ENCODE assay signal across 16 cellular contexts in genomic region chr9:92483896-92484545, GRCh38. TPM values are rescaled to one million over a fixed set of nuclear protein-coding genes. Genes with fewer than 3 reads are reported as not detected.
DNase-seq lines count a peak whose midpoint lies in the region; ATAC-seq and TF ChIP-seq lines count a peak whose summit lies in the region.
"Had no signal": no experiment of that assay in that cellular context is flagged by ENCODE, and none has a peak within 500 bp of the region (broad histone marks: within the 10 kb centered on the region; RNA-seq: fewer than 3 reads in every experiment).

No MANE protein-coding gene starts in this region.

- no peak overlapping the region for H3K4me3 Mint-ChIP-seq in stimulated activated memory B cell treated with anti-CD40 and anti-IgM and Interleukin-4, amounts not matched to agents 10 μg/mL and 1 μg/mL and 100 μg/mL, for 72 hours
- H3K4me3 Mint-ChIP-seq: T-helper 2 cell treated with Interferon-gamma antibody and Interleukin-4, amounts not matched to agents 5 μg/mL and 100 μg/mL, for 36 hours had no signal

- TF ChIP-seq POLR2A in sigmoid colon (IDR thresholded peaks at IDR 0.05): no peak
- no peak for TF ChIP-seq POLR2A in suprapubic skin (IDR thresholded peaks at IDR 0.05)

- TF ChIP-seq CTCF in ascending aorta (IDR thresholded peaks at IDR 0.05) (no peak), fibroblast of pulmonary artery (IDR thresholded peaks at IDR 0.05; ENCODE audit: low read length, missing control alignments) (no peak), sigmoid colon (IDR thresholded peaks at IDR 0.05) (no peak), suprapubic skin (IDR thresholded peaks at IDR 0.05) (no peak)

- H3K4me3 ChIP-seq in ascending aorta (no peak overlapping the region), fibroblast of pulmonary artery (replicated peaks; ENCODE audit: low read depth, low read length) (no peak overlapping the region), sigmoid colon (no peak overlapping the region), suprapubic skin (no peak overlapping the region)

- no peak overlapping the region for H3K27ac Mint-ChIP-seq in stimulated activated memory B cell treated with anti-CD40 and anti-IgM and Interleukin-4, amounts not matched to agents 10 μg/mL and 1 μg/mL and 100 μg/mL, for 72 hours
- H3K27ac Mint-ChIP-seq: T-helper 2 cell treated with Interferon-gamma antibody and Interleukin-4, amounts not matched to agents 5 μg/mL and 100 μg/mL, for 36 hours had no signal

- DNase-seq in ELR (ENCODE audit: low read depth) (peak; percentile 54), ascending aorta (ENCODE audit: low spot score in 2 of 2) (no peak), fibroblast of pulmonary artery (ENCODE audit: low read depth) (peak; percentile 50), sigmoid colon (no peak), suprapubic skin (ENCODE audit: low spot score in 2 of 2) (no peak), anterior cingulate cortex (lab: John Stamatoyannopoulos, UW) (no peak)
- DNase-seq: activated CD4-positive, CD25-positive, alpha-beta regulatory T cell treated with anti-CD3 and anti-CD28 coated beads, Interleukin-2, amount 50 U/mL, for 72 hours; activated naive CD4-positive, alpha-beta T cell treated with Interleukin-2 at 50 U/mL for 16 hours; COR-L47; head of caudate nucleus; midbrain; stimulated activated naive CD4-positive, alpha-beta T cell treated with Interleukin-2 at 50 U/mL for 16 hours had no signal

- no peak for TF ChIP-seq EP300 in sigmoid colon (IDR thresholded peaks at IDR 0.05)
- no peak for TF ChIP-seq EP300 in suprapubic skin (IDR thresholded peaks at IDR 0.05)

- no peaks in the 10 kb centered on the region for H3K9me3 ChIP-seq in ascending aorta
- H3K9me3 ChIP-seq in sigmoid colon: no peaks in the 10 kb centered on the region
- no peaks in the 10 kb centered on the region for H3K9me3 ChIP-seq in suprapubic skin

- H3K36me3 ChIP-seq in ascending aorta: no peaks in the 10 kb centered on the region
- H3K36me3 ChIP-seq in sigmoid colon: no peaks in the 10 kb centered on the region
- no peaks in the 10 kb centered on the region for H3K36me3 ChIP-seq in suprapubic skin

- WGBS in sigmoid colon, 2 donors: 79 to 80% methylated on average over 3 of the region's 3 CpGs
- 80% methylated on average over 3 of the region's 3 CpGs for WGBS in suprapubic skin

- H3K9me3 Mint-ChIP-seq in stimulated activated memory B cell treated with anti-CD40 and anti-IgM and Interleukin-4, amounts not matched to agents 10 μg/mL and 1 μg/mL and 100 μg/mL, for 72 hours: no peaks in the 10 kb centered on the region
- H3K9me3 Mint-ChIP-seq: T-helper 2 cell treated with Interferon-gamma antibody and Interleukin-4, amounts not matched to agents 5 μg/mL and 100 μg/mL, for 36 hours had no signal

- ATAC-seq in stimulated activated memory B cell treated with anti-CD40 and anti-IgM and Interleukin-4, amounts not matched to agents 10 μg/mL and 1 μg/mL and 100 μg/mL, for 72 hours: no peak
- no peak for ATAC-seq in HG03521 (IDR thresholded peaks at IDR 0.05; ENCODE audit: unreplicated experiment)

- H3K27me3 Mint-ChIP-seq in stimulated activated memory B cell treated with anti-CD40 and anti-IgM and Interleukin-4, amounts not matched to agents 10 μg/mL and 1 μg/mL and 100 μg/mL, for 72 hours: no peaks in the 10 kb centered on the region

- H3K36me3 Mint-ChIP-seq in stimulated activated memory B cell treated with anti-CD40 and anti-IgM and Interleukin-4, amounts not matched to agents 10 μg/mL and 1 μg/mL and 100 μg/mL, for 72 hours: no peaks in the 10 kb centered on the region

- peaks cover 8% of the 10 kb centered on the region for H3K4me1 Mint-ChIP-seq in stimulated activated memory B cell treated with anti-CD40 and anti-IgM and Interleukin-4, amounts not matched to agents 10 μg/mL and 1 μg/mL and 100 μg/mL, for 72 hours

- H3K27me3 ChIP-seq in ascending aorta (no peaks in the 10 kb centered on the region), sigmoid colon (no peaks in the 10 kb centered on the region), suprapubic skin (no peaks in the 10 kb centered on the region)

- peaks cover under 1 to 41% of the 10 kb centered on the region in 2 donors for H3K4me1 ChIP-seq in ascending aorta
- H3K4me1 ChIP-seq in sigmoid colon: peaks cover 0 to 78% (median 51%) of the 10 kb centered on the region in 4 donors
- H3K4me1 ChIP-seq in suprapubic skin: peaks cover 24% of the 10 kb centered on the region

- intact Hi-C loops in ascending aorta (cut with DNase I): no loop called here
- intact Hi-C loops in sigmoid colon (cut with DNase I): no loop called here

- H3K27ac ChIP-seq in ascending aorta (peak overlapping the region; percentile 90 to 92), sigmoid colon (peak overlapping the region; percentile 31 to 90 (median 62)), suprapubic skin (no peak overlapping the region)

RNA-seq across cellular contexts. Expression of gene ASPN, which starts 1.7 kb away (rescaled TPM):
- total RNA-seq in ascending aorta (43.5 TPM), sigmoid colon (10 to 100 TPM in 3 of 4 donors, 1 to 10 TPM in 1; 9.4 to 96.9 (median 20.2) TPM), suprapubic skin (10 to 100 TPM in 1 of 4 donors, 1 to 10 TPM in 3; 2.8 to 13.3 (median 5.3) TPM)
- polyA plus RNA-seq in sigmoid colon: 1 to 10 TPM; 1.5 to 2.5 (median 1.8) TPM
- total RNA-seq: kidney epithelial cell had no signal

RNA-seq across cellular contexts. Expression of gene ECM2, which starts 51.8 kb away (rescaled TPM):
- 20.1 TPM for total RNA-seq in ascending aorta
- 10 to 100 TPM in 1 of 4 donors, 1 to 10 TPM in 3; 3.3 to 19.7 (median 7.8) TPM for total RNA-seq in sigmoid colon
- polyA plus RNA-seq in sigmoid colon: 1 to 10 TPM in 2 of 3 donors, not detected in 1; 1.2 to 1.7 TPM
- total RNA-seq in suprapubic skin: 1 to 10 TPM; 3.1 to 6.1 (median 4.3) TPM
- total RNA-seq: kidney epithelial cell had no signal

RNA-seq across cellular contexts. Expression of gene OMD, which starts 59.8 kb away (rescaled TPM):
- total RNA-seq in ascending aorta: 36.2 TPM
- total RNA-seq in sigmoid colon: 10 to 100 TPM in 3 of 4 donors, 1 to 10 TPM in 1; 6.5 to 23.9 (median 16.7) TPM
- polyA plus RNA-seq in sigmoid colon: 1 to 10 TPM in 2 of 3 donors, not detected in 1; 1.0 to 3.0 TPM
- 1 to 10 TPM; 2.5 to 5.2 (median 2.7) TPM for total RNA-seq in suprapubic skin
- total RNA-seq: kidney epithelial cell had no signal

Comparison
In these comparisons a context has a peak if more than half of its experiments do, and no peak if none do; other contexts are left out.
1. DNase-seq: peak in ELR (single experiment) and fibroblast of pulmonary artery (single experiment); none in ascending aorta (0 of 2), sigmoid colon (single experiment), suprapubic skin (0 of 2) and anterior cingulate cortex (0 of 58).